Comparison of ENCODE assay signal across 8 cellular contexts in genomic region chr10:71888248-71888622, GRCh38. TPM values are rescaled to one million over a fixed set of nuclear protein-coding genes. Genes with fewer than 3 reads are reported as not detected.
A peak's percentile ranks its signal among the peaks of the same experiment; 100 is the strongest.
DNase-seq lines count a peak whose midpoint lies in the region; ATAC-seq and TF ChIP-seq lines count a peak whose summit lies in the region.
"Had no signal": no experiment of that assay in that cellular context is flagged by ENCODE, and none has a peak within 500 bp of the region (broad histone marks: within the 10 kb centered on the region; RNA-seq: fewer than 3 reads in every experiment).

No MANE protein-coding gene starts in this region.

- no peaks in the 10 kb centered on the region for H3K27me3 ChIP-seq in right cardiac atrium (ENCODE audit: control insufficient read depth, insufficient read depth)

- CTCF ChIA-PET in activated CD8-positive, alpha-beta T cell treated with anti-CD3 and anti-CD28 coated beads for 36 hours (lab: Charles Lee) = interaction anchor here (1.2 to 2.9 kb wide), 3 partner anchors 8 to 449 kb away, joined by 3 to 15 read pairs (median 4); partner anchors contain the start of gene PSAP

- H3K4me3 ChIP-seq in right cardiac atrium (ENCODE audit: low read length) = peak overlapping the region; percentile 7

- POLR2A ChIA-PET in activated CD8-positive, alpha-beta T cell treated with anti-CD3 and anti-CD28 coated beads for 36 hours (lab: Charles Lee) = no interaction called here

- peaks cover 4% of the 10 kb centered on the region for H3K27me3 Mint-ChIP-seq in HFFc6 (ENCODE audit: insufficient read depth)
- peaks cover 5% of the 10 kb centered on the region for H3K27me3 Mint-ChIP-seq in activated CD8-positive, alpha-beta T cell treated with anti-CD3 and anti-CD28 coated beads for 36 hours
- H3K27me3 Mint-ChIP-seq in stimulated activated memory B cell treated with anti-CD40 and anti-IgM and Interleukin-4, amounts not matched to agents 10 μg/mL and 1 μg/mL and 100 μg/mL, for 72 hours = no peaks in the 10 kb centered on the region

- peak overlapping the region; percentile 57 for H3K27ac ChIP-seq in right cardiac atrium (ENCODE audit: low read length)

- TF ChIP-seq CTCF in HFFc6 (IDR thresholded peaks at IDR 0.05) = no peak
- TF ChIP-seq CTCF in activated CD8-positive, alpha-beta T cell treated with anti-CD3 and anti-CD28 coated beads for 36 hours (IDR thresholded peaks at IDR 0.05) = no peak

- peak overlapping the region; percentile 94 for H3K4me3 Mint-ChIP-seq in HFFc6
- H3K4me3 Mint-ChIP-seq in activated CD8-positive, alpha-beta T cell treated with anti-CD3 and anti-CD28 coated beads for 36 hours = peak overlapping the region; percentile 78
- H3K4me3 Mint-ChIP-seq in stimulated activated memory B cell treated with anti-CD40 and anti-IgM and Interleukin-4, amounts not matched to agents 10 μg/mL and 1 μg/mL and 100 μg/mL, for 72 hours = peak overlapping the region; percentile 81

- peaks cover 3% of the 10 kb centered on the region for H3K4me1 ChIP-seq in right cardiac atrium (ENCODE audit: control insufficient read depth, insufficient read depth, low read length)

- no peaks in the 10 kb centered on the region for H3K9me3 Mint-ChIP-seq in HFFc6
- H3K9me3 Mint-ChIP-seq in activated CD8-positive, alpha-beta T cell treated with anti-CD3 and anti-CD28 coated beads for 36 hours = no peaks in the 10 kb centered on the region
- H3K9me3 Mint-ChIP-seq in stimulated activated memory B cell treated with anti-CD40 and anti-IgM and Interleukin-4, amounts not matched to agents 10 μg/mL and 1 μg/mL and 100 μg/mL, for 72 hours = no peaks in the 10 kb centered on the region

- H3K36me3 Mint-ChIP-seq in HFFc6 (ENCODE audit: low read depth) = no peaks in the 10 kb centered on the region
- no peaks in the 10 kb centered on the region for H3K36me3 Mint-ChIP-seq in activated CD8-positive, alpha-beta T cell treated with anti-CD3 and anti-CD28 coated beads for 36 hours (ENCODE audit: low read depth)
- H3K36me3 Mint-ChIP-seq in stimulated activated memory B cell treated with anti-CD40 and anti-IgM and Interleukin-4, amounts not matched to agents 10 μg/mL and 1 μg/mL and 100 μg/mL, for 72 hours = no peaks in the 10 kb centered on the region

- no peak for DNase-seq in HFFc6
- DNase-seq in activated CD8-positive, alpha-beta T cell treated with anti-CD3 and anti-CD28 coated beads for 36 hours = no peak
- peak in 1 of 3 donors; percentile 46 for DNase-seq in right cardiac atrium
- DNase-seq in AG08396 (ENCODE audit: low spot score) = no peak
- no peak for DNase-seq in activated CD4-positive, CD25-positive, alpha-beta regulatory T cell treated with anti-CD3 and anti-CD28 coated beads, Interleukin-2, amount 50 U/mL, for 72 hours
- DNase-seq: NCI-H446 treated with DMSO at 0.1 percent for 48 hours had no signal

- 56% methylated on average over 8 of the region's 8 CpGs for WGBS in right cardiac atrium

- no peak for ATAC-seq in activated CD8-positive, alpha-beta T cell treated with anti-CD3 and anti-CD28 coated beads for 36 hours
- no peak for ATAC-seq in right cardiac atrium
- ATAC-seq in stimulated activated memory B cell treated with anti-CD40 and anti-IgM and Interleukin-4, amounts not matched to agents 10 μg/mL and 1 μg/mL and 100 μg/mL, for 72 hours = no peak
- ATAC-seq in HG03039 (IDR thresholded peaks at IDR 0.05; ENCODE audit: unreplicated experiment) = no peak

- H3K9me3 ChIP-seq in right cardiac atrium (ENCODE audit: control insufficient read depth, low read length) = no peaks in the 10 kb centered on the region

- peaks cover 25% of the 10 kb centered on the region for H3K4me1 Mint-ChIP-seq in HFFc6 (ENCODE audit: low read depth)
- H3K4me1 Mint-ChIP-seq in activated CD8-positive, alpha-beta T cell treated with anti-CD3 and anti-CD28 coated beads for 36 hours (ENCODE audit: low read depth) = peaks cover 15% of the 10 kb centered on the region
- peaks cover 52% of the 10 kb centered on the region for H3K4me1 Mint-ChIP-seq in stimulated activated memory B cell treated with anti-CD40 and anti-IgM and Interleukin-4, amounts not matched to agents 10 μg/mL and 1 μg/mL and 100 μg/mL, for 72 hours

- intact Hi-C loops in activated CD8-positive, alpha-beta T cell treated with anti-CD3 and anti-CD28 coated beads for 36 hours (cut with micrococcal nuclease) = no loop called here
- intact Hi-C loops in right cardiac atrium (cut with DNase I) = no loop called here

- H3K27ac Mint-ChIP-seq in HFFc6 = peak overlapping the region; percentile 93
- H3K27ac Mint-ChIP-seq in activated CD8-positive, alpha-beta T cell treated with anti-CD3 and anti-CD28 coated beads for 36 hours = peak overlapping the region; percentile 65
- peak overlapping the region; percentile 87 for H3K27ac Mint-ChIP-seq in stimulated activated memory B cell treated with anti-CD40 and anti-IgM and Interleukin-4, amounts not matched to agents 10 μg/mL and 1 μg/mL and 100 μg/mL, for 72 hours

RNA-seq across cellular contexts. Expression of gene PSAP, which starts 37.2 kb away (rescaled TPM):
- total RNA-seq in HFFc6 (2021; fragmentation: NEBNext Ultra II Directional; extraction: Animal tissue kit (Norgen Biotek cat#: 25700)) = 100 to 1,000 TPM; 375 to 549 (median 404) TPM
- total RNA-seq in activated CD8-positive, alpha-beta T cell treated with anti-CD3 and anti-CD28 coated beads for 36 hours = 100 to 1,000 TPM in 1 of 2 experiments, 10 to 100 TPM in 1; 94.2 to 101 TPM
- 1,000 to 10,000 TPM; 1,345 to 1,678 (median 1,522) TPM for total RNA-seq in right cardiac atrium
- 897 TPM for polyA plus RNA-seq in right cardiac atrium
